19 cellular contexts compared by ENCODE assay signal in genomic region chr6:52605610-52606185, GRCh38. TPM values are rescaled to one million over a fixed set of nuclear protein-coding genes. Genes with fewer than 3 reads are reported as not detected.
A peak's percentile ranks its signal among the peaks of the same experiment; 100 is the strongest.
DNase-seq lines count a peak whose midpoint lies in the region; TF ChIP-seq lines count a peak whose summit lies in the region.
"Had no signal": no experiment of that assay in that cellular context is flagged by ENCODE, and none has a peak within 500 bp of the region (broad histone marks: within the 10 kb centered on the region; RNA-seq: fewer than 3 reads in every experiment).

No MANE protein-coding gene starts in this region.

- intact Hi-C loops in CD14-positive monocyte (cut with micrococcal nuclease): no loop called here
- intact Hi-C loops in dorsolateral prefrontal cortex (cut with DNase I): no loop called here

- H3K27ac ChIP-seq in VCaP (peak overlapping the region; percentile 85), dorsolateral prefrontal cortex (no peak overlapping the region)

- H3K4me3 ChIP-seq in MG63 (no peak overlapping the region), dorsolateral prefrontal cortex (no peak overlapping the region)
- H3K4me3 ChIP-seq: BLaER1 treated with 17β-estradiol and CSF1 and Interleukin-3, amounts not matched to agents 10 nM and 100 nM; GM12878 had no signal

- peak overlapping the region in 5 of 7 donors; percentile 11 to 70 (median 15) for H3K27ac Mint-ChIP-seq in CD14-positive monocyte
- H3K27ac Mint-ChIP-seq in nephron: peak overlapping the region; percentile 8 to 72 (median 41)
- H3K27ac Mint-ChIP-seq: B cell; CD4-positive, CD25-positive, alpha-beta regulatory T cell; CD8-positive, alpha-beta memory T cell; H9 had no signal

- H3K36me3 Mint-ChIP-seq in CD14-positive monocyte: no peaks in the 10 kb centered on the region
- no peaks in the 10 kb centered on the region for H3K36me3 Mint-ChIP-seq in nephron (ENCODE audit: low read depth)
- H3K36me3 Mint-ChIP-seq: CD4-positive, CD25-positive, alpha-beta regulatory T cell; CD8-positive, alpha-beta memory T cell had no signal

- in situ Hi-C loops in KBM-7 (cut with MboI; ENCODE audit: low pct_unique_long_range_greater_than_20kb, low sequenced_read_pairs): no loop called here

- H3K27me3 Mint-ChIP-seq in CD14-positive monocyte (ENCODE audit: low read depth in 3 of 3) (peaks cover 0 to 2% (median 0%) of the 10 kb centered on the region in 3 donors), nephron (ENCODE audit: low read depth) (no peaks in the 10 kb centered on the region)

- H3K4me1 Mint-ChIP-seq in CD14-positive monocyte (peaks cover 12% of the 10 kb centered on the region), nephron (peaks cover 13% of the 10 kb centered on the region)
- H3K4me1 Mint-ChIP-seq: B cell; CD4-positive, CD25-positive, alpha-beta regulatory T cell; CD8-positive, alpha-beta memory T cell; H9 had no signal

- H3K27me3 ChIP-seq in MG63 (no peaks in the 10 kb centered on the region), dorsolateral prefrontal cortex (peaks cover 0 to 11% (median 0%) of the 10 kb centered on the region in 45 donors)
- H3K27me3 ChIP-seq: BLaER1 treated with 17β-estradiol and CSF1 and Interleukin-3, amounts not matched to agents 10 nM and 100 nM had no signal

- peaks cover 12% of the 10 kb centered on the region for H3K9me3 ChIP-seq in MG63

- DNase-seq in CD14-positive monocyte (ENCODE audit: low spot score) (no peak), KBM-7 (peak; percentile 24), GM19240 (ENCODE audit: insufficient read length, low spot score) (no peak), MG63 (no peak), dorsolateral prefrontal cortex (no peak)
- DNase-seq: 8988T; CD4-positive, CD25-positive, alpha-beta regulatory T cell; CD8-positive, alpha-beta memory T cell; COR-L47; DMS 273 treated with DMSO at 0.1 percent for 48 hours; DMS53; DND-41; EL; H9 had no signal

- H3K9me3 Mint-ChIP-seq in CD14-positive monocyte (peaks cover 4 to 10% (median 7%) of the 10 kb centered on the region in 7 donors), nephron (peaks cover 6% of the 10 kb centered on the region)

- TF ChIP-seq CTCF in CD14-positive monocyte (IDR thresholded peaks at IDR 0.05) (no peak), VCaP (conservative IDR thresholded peaks at IDR 0.05) (no peak), nephron (IDR thresholded peaks at IDR 0.05; ENCODE audit: unreplicated experiment in 3 of 3) (no peak), dorsolateral prefrontal cortex (IDR thresholded peaks at IDR 0.05 in 54 of 56, conservative IDR thresholded peaks at IDR 0.05 in 2 of 56; ENCODE audit: low read depth in 1 of 56, partially characterized antibody in 56 of 56) (no peak)

- H3K36me3 ChIP-seq in MG63: no peaks in the 10 kb centered on the region
- H3K36me3 ChIP-seq: BLaER1 treated with 17β-estradiol and CSF1 and Interleukin-3, amounts not matched to agents 10 nM and 100 nM had no signal

- H3K4me3 Mint-ChIP-seq in CD14-positive monocyte (no peak overlapping the region), nephron (no peak overlapping the region)
- H3K4me3 Mint-ChIP-seq: B cell; CD4-positive, CD25-positive, alpha-beta regulatory T cell; CD8-positive, alpha-beta memory T cell; H9 had no signal

RNA-seq across cellular contexts. Expression of gene TRAM2, which starts 28.8 kb away (rescaled TPM):
- 1 to 10 TPM; 4.7 to 5.9 TPM for polyA plus RNA-seq in CD14-positive monocyte
- total RNA-seq in MG63 (2014; rRNA removed; shearing (Covaris generic); ENCODE audit: low replicate concordance): 206 and 243 TPM in 2 replicates
- total RNA-seq in dorsolateral prefrontal cortex: 1 to 10 TPM; 2.9 to 8.9 (median 5.2) TPM

Comparison
In these comparisons a context has a peak if more than half of its experiments do, and no peak if none do; other contexts are left out.
1. RNA of gene TRAM2, which starts 28.8 kb away (total RNA-seq): 206 to 243 TPM in MG63; 2.9 to 8.9 TPM in dorsolateral prefrontal cortex; every median in the first group is over 10 times any median in the second.